ENCODE assay signal across 11 cellular contexts in genomic region chr3:196549312-196549711, GRCh38. TPM values are rescaled to one million over a fixed set of nuclear protein-coding genes. Genes with fewer than 3 reads are reported as not detected.
"Had no signal": no experiment of that assay in that cellular context is flagged by ENCODE, and none has a peak within 500 bp of the region (broad histone marks: within the 10 kb centered on the region; RNA-seq: fewer than 3 reads in every experiment).

No MANE protein-coding gene starts in this region.

RNA-seq across cellular contexts. Expression of gene SMCO1, which starts 34.2 kb away (rescaled TPM):
- total RNA-seq: OCI-LY7; PC-3; PC-9; Peyer's patch; RPMI7951; SJCRH30; SJSA1; SK-MEL-5; T-cell; T-helper 1 cell treated with Interleukin-12 subunit alpha and Interleukin-12 subunit beta and Interleukin-4 antibody, amounts not matched to agents 30 ng/mL and 1 ng/mL, for 36 hours had no signal
- polyA plus RNA-seq: SK-N-SH had no signal
